Comparison of ENCODE assay signal across 24 cellular contexts in the genomic region with DNA sequence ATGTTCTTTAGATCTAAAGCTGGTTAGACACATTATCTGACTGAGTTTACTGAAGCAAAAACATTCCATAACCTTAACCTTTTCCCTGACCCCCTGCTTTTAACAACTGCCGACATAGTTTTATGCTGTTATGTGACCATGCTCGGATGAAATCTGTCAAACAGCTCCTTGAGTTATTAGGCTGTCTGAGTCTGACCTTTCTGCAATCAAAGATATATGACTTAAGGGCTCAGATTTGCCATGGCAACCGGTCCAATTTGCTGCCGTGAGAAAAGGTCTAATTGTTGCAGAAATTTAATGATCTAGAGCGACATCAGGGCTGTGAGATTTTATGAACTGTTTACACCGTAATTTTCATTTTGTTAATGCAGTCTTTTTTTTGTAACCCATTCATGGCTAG.
DNase-seq lines count a peak whose midpoint lies in the region; ATAC-seq and TF ChIP-seq lines count a peak whose summit lies in the region.
"Had no signal": no experiment of that assay in that cellular context is flagged by ENCODE, and none has a peak within 500 bp of the region (broad histone marks: within the 10 kb centered on the region; RNA-seq: fewer than 3 reads in every experiment).

No MANE protein-coding gene starts in this region.

- H3K4me1 Mint-ChIP-seq in CD4-positive, alpha-beta T cell (ENCODE audit: low read depth), result peaks cover 74% of the 10 kb centered on the region
- H3K4me1 Mint-ChIP-seq in nephron, result peaks cover 13% of the 10 kb centered on the region

- H3K27me3 ChIP-seq in CD4-positive, alpha-beta T cell (ENCODE audit: control insufficient read depth, insufficient read depth, low read length), result no peaks in the 10 kb centered on the region
- H3K27me3 ChIP-seq: brain microvascular endothelial cell, SJCRH30, stomach, tibial artery had no signal

- ATAC-seq in CD4-positive, alpha-beta T cell (ENCODE audit: poor library complexity), result no peak
- ATAC-seq in GM19395 (IDR thresholded peaks at IDR 0.05; ENCODE audit: unreplicated experiment) (no peak), HG02938 (IDR thresholded peaks at IDR 0.05; ENCODE audit: unreplicated experiment) (no peak), HG03025 (IDR thresholded peaks at IDR 0.05; ENCODE audit: low FRiP score, unreplicated experiment) (no peak)
- ATAC-seq: activated CD4-positive, CD25-positive, alpha-beta regulatory T cell treated with anti-CD3 and anti-CD28 coated beads, Interleukin-2, amount 50 U/mL, for 24 hours; activated CD8-positive, alpha-beta T cell treated with anti-CD3 and anti-CD28 coated beads for 36 hours; esophagus mucosa; T-cell had no signal

- CTCF ChIA-PET in CD4-positive, alpha-beta T cell (lab: Charles Lee), result no interaction called here
- CTCF ChIA-PET in HEK293T (lab: Yijun Ruan, JAX), result no interaction called here

- H3K4me3 ChIP-seq in choroid plexus epithelial cell (ENCODE audit: low read depth, low read length), result no peak overlapping the region
- H3K4me3 ChIP-seq: SJCRH30, stomach, tibial artery had no signal

- no peak for TF ChIP-seq CTCF in CD4-positive, alpha-beta T cell (IDR thresholded peaks at IDR 0.05)
- TF ChIP-seq CTCF in choroid plexus epithelial cell (conservative IDR thresholded peaks at IDR 0.05; ENCODE audit: low read depth, low read length) (no peak), nephron (IDR thresholded peaks at IDR 0.05; ENCODE audit: unreplicated experiment in 3 of 3) (no peak)

- no peak for DNase-seq in CD4-positive, alpha-beta T cell
- DNase-seq in HEK293T (ENCODE audit: extremely low spot score), result peak; percentile 52
- DNase-seq in choroid plexus epithelial cell (ENCODE audit: low read depth), result peak; percentile 20
- DNase-seq in NCI-H1694 (lab: John Stamatoyannopoulos, UW), result no peak
- DNase-seq: activated CD8-positive, alpha-beta T cell treated with anti-CD3 and anti-CD28 coated beads for 36 hours; activated gamma-delta T cell; activated T-cell treated with anti-CD3 and anti-CD28 coated beads for 4 hours; brain microvascular endothelial cell; effector memory CD4-positive, alpha-beta T cell; immature natural killer cell; NCI-H524 treated with DMSO at 0.1 percent for 48 hours; SJCRH30; stomach; T-cell; tibial artery had no signal

- H3K36me3 Mint-ChIP-seq in CD4-positive, alpha-beta T cell (ENCODE audit: low read depth), result peaks cover 85% of the 10 kb centered on the region
- H3K36me3 Mint-ChIP-seq in nephron (ENCODE audit: low read depth), result peaks cover 53% of the 10 kb centered on the region

- H3K9me3 ChIP-seq in CD4-positive, alpha-beta T cell (ENCODE audit: control insufficient read depth, low read length), result peaks cover 8% of the 10 kb centered on the region
- H3K9me3 ChIP-seq: stomach, tibial artery had no signal

- intact Hi-C loops in CD4-positive, alpha-beta T cell (cut with DNase I, micrococcal nuclease), result no loop called here

- no peak overlapping the region for H3K4me3 Mint-ChIP-seq in CD4-positive, alpha-beta T cell
- peak overlapping the region in 2 of 3 experiments; percentile 1 to 12 for H3K4me3 Mint-ChIP-seq in nephron
- H3K4me3 Mint-ChIP-seq: activated CD8-positive, alpha-beta T cell treated with anti-CD3 and anti-CD28 coated beads for 36 hours; immature natural killer cell; T-cell had no signal

- POLR2A ChIA-PET in CD4-positive, alpha-beta T cell (lab: Charles Lee), result interaction anchor here (1.4 kb wide), 1 partner anchor 12 kb away, joined by 4 read pairs; no protein-coding TSS in a partner anchor
- POLR2A ChIA-PET in HEK293T (lab: Yijun Ruan, JAX), result no interaction called here

- H3K27me3 Mint-ChIP-seq in CD4-positive, alpha-beta T cell, result no peaks in the 10 kb centered on the region
- H3K27me3 Mint-ChIP-seq in nephron (ENCODE audit: low read depth), result no peaks in the 10 kb centered on the region
- H3K27me3 Mint-ChIP-seq: activated CD8-positive, alpha-beta T cell treated with anti-CD3 and anti-CD28 coated beads for 36 hours; progenitor cell of endocrine pancreas; T-cell had no signal

- H3K27ac ChIP-seq in CD4-positive, alpha-beta T cell (ENCODE audit: low read depth, low read length), result no peak overlapping the region
- H3K27ac ChIP-seq: brain microvascular endothelial cell, C4-2B, KMS-11, SJCRH30, stomach, tibial artery had no signal

- H3K9me3 Mint-ChIP-seq in CD4-positive, alpha-beta T cell, result no peaks in the 10 kb centered on the region
- H3K9me3 Mint-ChIP-seq in nephron, result peaks cover 22% of the 10 kb centered on the region

- peak overlapping the region; percentile 0 for H3K27ac Mint-ChIP-seq in CD4-positive, alpha-beta T cell
- peak overlapping the region in 2 of 3 experiments; percentile 12 to 64 for H3K27ac Mint-ChIP-seq in nephron
- H3K27ac Mint-ChIP-seq: activated CD8-positive, alpha-beta T cell treated with anti-CD3 and anti-CD28 coated beads for 36 hours; immature natural killer cell; progenitor cell of endocrine pancreas; T-cell had no signal

TF ChIP-seq in HEK293T, 16 proteins besides CTCF, POLR2A, EP300 and RAD21:
- TF ChIP-seq, protein P1, sequence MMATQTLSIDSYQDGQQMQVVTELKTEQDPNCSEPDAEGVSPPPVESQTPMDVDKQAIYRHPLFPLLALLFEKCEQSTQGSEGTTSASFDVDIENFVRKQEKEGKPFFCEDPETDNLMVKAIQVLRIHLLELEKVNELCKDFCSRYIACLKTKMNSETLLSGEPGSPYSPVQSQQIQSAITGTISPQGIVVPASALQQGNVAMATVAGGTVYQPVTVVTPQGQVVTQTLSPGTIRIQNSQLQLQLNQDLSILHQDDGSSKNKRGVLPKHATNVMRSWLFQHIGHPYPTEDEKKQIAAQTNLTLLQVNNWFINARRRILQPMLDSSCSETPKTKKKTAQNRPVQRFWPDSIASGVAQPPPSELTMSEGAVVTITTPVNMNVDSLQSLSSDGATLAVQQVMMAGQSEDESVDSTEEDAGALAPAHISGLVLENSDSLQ (IDR thresholded peaks at IDR 0.05), result peak; percentile 97
- TF ChIP-seq FOXA1 (IDR thresholded peaks at IDR 0.05) (no peak), ZNF384 (IDR thresholded peaks at IDR 0.05) (peak; percentile 27; the same call in 1 of the 2 replicates), FOXM1 (IDR thresholded peaks at IDR 0.05; ENCODE audit: borderline replicate concordance) (no peak), CTBP1 (IDR thresholded peaks at IDR 0.05; ENCODE audit: borderline replicate concordance) (peak; percentile 77), ARNT (IDR thresholded peaks at IDR 0.05) (no peak)

Comparison
In these comparisons a context has a peak if more than half of its experiments do, and no peak if none do; other contexts are left out.
1. DNase-seq: peak in HEK293T (single experiment) and choroid plexus epithelial cell (single experiment); none in CD4-positive, alpha-beta T cell (0 of 10) and NCI-H1694 (single experiment).